In genomic region chr16:27316038-27316680, GRCh38 we compare ENCODE assay signal across 1 cellular context.
A peak's percentile ranks its signal among the peaks of the same experiment; 100 is the strongest.
TF ChIP-seq lines count a peak whose summit lies in the region.

No MANE protein-coding gene starts in this region.

TF ChIP-seq in HepG2, 621 proteins besides CTCF, POLR2A, EP300 and RAD21:
- TF ChIP-seq ATF5 (CRISPR knock-in tag; IDR thresholded peaks at IDR 0.05; ENCODE audit: low read depth) (no peak), HIC2 (CRISPR knock-in tag; IDR thresholded peaks at IDR 0.05; ENCODE audit: low read depth) (peak; percentile 47; the same call in 1 of the 2 replicates), YEATS4 (CRISPR knock-in tag; IDR thresholded peaks at IDR 0.05; ENCODE audit: borderline replicate concordance) (no peak), ZNF770 (CRISPR knock-in tag; IDR thresholded peaks at IDR 0.05) (0 out of 2 replicates have a peak, but pooled peaks have one; percentile 12), ZNF678 (CRISPR knock-in tag; IDR thresholded peaks at IDR 0.05) (no peak), ZNF121 (CRISPR knock-in tag; IDR thresholded peaks at IDR 0.05) (peak; percentile 93), RCOR2 (CRISPR knock-in tag; IDR thresholded peaks at IDR 0.05) (0 out of 2 replicates have a peak, but pooled peaks have one; percentile 19), ZGPAT (CRISPR knock-in tag; IDR thresholded peaks at IDR 0.05) (0 out of 2 replicates have a peak, but pooled peaks have one; percentile 18), RNF2 (conservative IDR thresholded peaks at IDR 0.05; ENCODE audit: low read depth) (no peak), ZIK1 (CRISPR knock-in tag; IDR thresholded peaks at IDR 0.05; ENCODE audit: borderline replicate concordance, low read depth) (no peak)
